ENCODE assay signal across 8 cellular contexts in the genomic region with DNA sequence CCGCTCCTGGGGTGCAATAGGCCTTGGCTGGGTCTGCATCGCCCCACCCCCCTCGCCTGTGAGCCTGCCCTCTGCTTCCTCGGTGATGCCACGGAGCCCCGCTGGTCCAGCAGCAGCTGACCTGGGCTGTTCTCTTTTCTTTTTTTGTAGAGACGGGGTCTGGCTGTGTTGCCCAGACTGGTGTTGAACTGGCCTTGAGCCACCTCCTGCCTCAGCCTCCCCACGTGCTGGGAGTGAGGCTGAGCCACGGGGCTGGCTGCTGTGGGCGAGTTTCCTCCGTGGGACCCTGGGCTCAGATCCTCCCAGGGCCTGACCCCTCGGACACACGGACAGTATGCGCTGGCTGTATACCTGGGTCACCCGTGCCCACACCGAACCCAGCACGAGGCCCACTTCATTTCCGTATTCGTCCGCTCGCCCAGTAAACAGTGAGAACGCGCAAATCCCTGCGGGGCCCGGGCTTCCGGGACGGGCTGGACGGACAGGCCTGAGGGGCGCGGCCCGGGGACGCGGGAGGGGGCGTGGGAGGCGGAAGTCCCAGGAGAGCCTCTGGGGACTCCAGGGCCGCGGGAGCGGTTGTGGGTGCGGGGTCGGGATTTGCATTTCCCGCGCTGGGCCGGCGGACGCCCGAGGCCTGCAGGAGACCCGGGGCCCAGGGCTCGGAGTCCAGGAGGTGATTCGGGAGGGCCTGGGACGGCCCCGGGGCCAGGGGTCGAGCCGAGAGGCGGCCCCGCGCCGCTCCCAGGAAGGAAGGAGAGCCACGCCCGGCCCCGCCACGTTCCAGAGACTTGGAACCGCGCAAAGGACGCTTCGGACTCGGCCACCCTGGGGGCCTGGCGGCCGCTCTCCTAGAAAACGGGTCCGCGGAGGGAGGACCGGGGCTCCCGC. TPM values are rescaled to one million over a fixed set of nuclear protein-coding genes. Genes with fewer than 3 reads are reported as not detected.
DNase-seq lines count a peak whose midpoint lies in the region; ATAC-seq and TF ChIP-seq lines count a peak whose summit lies in the region.

No MANE protein-coding gene starts in this region.

- peak; percentile 75 for ATAC-seq in GM21515 (IDR thresholded peaks at IDR 0.05; ENCODE audit: unreplicated experiment)
- peak; percentile 71 to 82 for ATAC-seq in lower lobe of right lung
- no peak for ATAC-seq in GM19328 (IDR thresholded peaks at IDR 0.05; ENCODE audit: unreplicated experiment)
- ATAC-seq in GM21786 (IDR thresholded peaks at IDR 0.05; ENCODE audit: unreplicated experiment): no peak
- ATAC-seq in GM21528 (IDR thresholded peaks at IDR 0.05; ENCODE audit: low FRiP score, unreplicated experiment): no peak

- H3K36me3 ChIP-seq in brain microvascular endothelial cell (replicated peaks): no peaks in the 10 kb centered on the region
- H3K36me3 ChIP-seq in lower lobe of right lung: no peaks in the 10 kb centered on the region

- in situ Hi-C loops in brain microvascular endothelial cell (cut with HindIII; ENCODE audit: low pct_ligation_motif_present, low sequenced_read_pairs): no loop called here

- TF ChIP-seq CTCF in brain microvascular endothelial cell (IDR thresholded peaks at IDR 0.05; ENCODE audit: low read depth, low read length, missing control alignments): no peak
- no peak for TF ChIP-seq CTCF in lower lobe of right lung (IDR thresholded peaks at IDR 0.05)

- peak overlapping the region; percentile 10 for H3K27ac ChIP-seq in brain microvascular endothelial cell
- peak overlapping the region; percentile 65 for H3K27ac ChIP-seq in lower lobe of right lung

- peak overlapping the region; percentile 43 for H3K4me3 ChIP-seq in brain microvascular endothelial cell (ENCODE audit: low read depth, low read length)
- peak overlapping the region; percentile 66 for H3K4me3 ChIP-seq in lower lobe of right lung

- intact Hi-C loops in lower lobe of right lung (cut with DNase I): no loop called here

- DNase-seq in AG08395 (ENCODE audit: low spot score) (peak; percentile 55), brain microvascular endothelial cell (no peak), lower lobe of right lung (peak; percentile 78), kidney glomerular epithelial cell (lab: John Stamatoyannopoulos, UW) (no peak)

- H3K27me3 ChIP-seq in brain microvascular endothelial cell (replicated peaks): no peaks in the 10 kb centered on the region
- H3K27me3 ChIP-seq in lower lobe of right lung (ENCODE audit: low read depth): peaks cover 11% of the 10 kb centered on the region

- H3K4me1 ChIP-seq in lower lobe of right lung: peaks cover 22% of the 10 kb centered on the region

- no peaks in the 10 kb centered on the region for H3K9me3 ChIP-seq in lower lobe of right lung

RNA-seq across cellular contexts. Expression of gene DNAJB6, which starts 57.8 kb away (rescaled TPM):
- 103 TPM for total RNA-seq in lower lobe of right lung

Comparison
In these comparisons a context has a peak if more than half of its experiments do, and no peak if none do; other contexts are left out.
1. DNase-seq: peak in AG08395 (single experiment) and lower lobe of right lung (single experiment); none in brain microvascular endothelial cell (single experiment) and kidney glomerular epithelial cell (single experiment).
2. ATAC-seq: peak in GM21515 (single experiment) and lower lobe of right lung (2 of 2); none in GM19328 (single experiment), GM21786 (single experiment) and GM21528 (single experiment).